In the genomic region with DNA sequence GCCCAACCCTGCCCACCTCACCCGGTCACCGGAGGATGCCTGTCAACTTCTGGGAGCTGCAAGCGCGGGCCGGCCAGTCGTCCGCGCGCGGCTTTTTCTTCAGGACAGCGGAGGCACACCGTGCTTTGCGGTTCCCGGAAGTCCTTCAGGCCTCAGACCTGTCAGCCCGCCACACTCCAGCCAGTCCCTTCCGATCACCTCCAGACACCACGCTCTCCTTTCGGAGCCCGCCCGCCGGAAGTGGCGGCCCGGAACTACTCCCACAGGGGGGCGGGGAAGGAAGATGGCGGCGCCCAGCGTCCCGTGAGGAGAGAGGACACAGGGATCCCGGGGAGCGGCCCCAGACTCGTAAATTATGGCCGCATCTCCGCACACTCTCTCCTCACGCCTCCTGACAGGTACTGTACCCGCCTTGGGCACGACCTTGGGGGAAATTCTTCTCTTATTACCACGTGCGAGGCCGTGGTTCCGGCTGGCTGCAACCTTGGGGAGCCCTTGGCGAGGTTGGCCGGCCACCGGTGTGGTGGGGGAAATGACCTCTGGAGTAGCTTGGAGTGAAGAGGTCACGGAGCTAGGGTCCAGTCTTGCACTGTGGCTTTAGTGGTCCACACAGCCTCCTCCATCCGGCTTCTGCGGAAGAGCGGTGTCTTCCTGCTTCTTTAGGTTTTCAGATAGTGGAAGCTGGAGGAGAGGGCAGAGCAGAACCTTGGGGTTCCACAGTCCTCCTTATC, we compare ENCODE assay signal across 8 cellular contexts. TPM values are rescaled to one million over a fixed set of nuclear protein-coding genes. Genes with fewer than 3 reads are reported as not detected.
DNase-seq lines count a peak whose midpoint lies in the region; ATAC-seq and TF ChIP-seq lines count a peak whose summit lies in the region.

COX10 (plus strand) TSS at position 254 of the 731 bp plus-strand sequence; CDS start at position 356, 102 bp downstream.

- ATAC-seq in GM19328 (IDR thresholded peaks at IDR 0.05; ENCODE audit: unreplicated experiment), result peak; percentile 98
- ATAC-seq in HG03469 (IDR thresholded peaks at IDR 0.05; ENCODE audit: unreplicated experiment), result peak; percentile 96

- under 1% methylated on average over 47 of the region's 47 CpGs for WGBS in liver

- H3K36me3 ChIP-seq in liver (ENCODE audit: control insufficient read depth in 4 of 4, insufficient read depth in 3 of 4, low read depth in 1 of 4, low read length in 3 of 4), result peaks cover 0 to 3% (median 0%) of the 10 kb centered on the region in 4 donors

- H3K4me1 ChIP-seq in liver (ENCODE audit: control insufficient read depth in 4 of 4, insufficient read depth in 4 of 4, low read length in 3 of 4), result peaks cover 10 to 26% (median 22%) of the 10 kb centered on the region in 4 donors

- intact Hi-C loops in dorsolateral prefrontal cortex (cut with DNase I), result no loop called here

- H3K27ac ChIP-seq in dorsolateral prefrontal cortex (peak within 1 kb of the TSS in 48 of 59 donors; percentile 5 to 88 (median 68)), liver (ENCODE audit: low read depth in 1 of 2, low read length in 2 of 2) (peak within 1 kb of the TSS; percentile 80 to 84)

- DNase-seq in C1 segment of cervical spinal cord (lab: John Stamatoyannopoulos, UW) (peak; percentile 19 to 88 (median 76)), NCI-H69 (lab: John Stamatoyannopoulos, UW) (peak; percentile 91), dorsolateral prefrontal cortex (peak; percentile 76 to 94 (median 86))
- DNase-seq in activated CD4-positive, alpha-beta T cell treated with anti-CD3 and anti-CD28 coated beads, Interleukin-2, amount 50 U/mL, for 4 hours, result peak; percentile 79
- peak; percentile 89 for DNase-seq in stimulated activated CD4-positive, alpha-beta T cell treated with anti-CD3 and anti-CD28 coated beads, Interleukin-4, amount 100 ng/mL, for 24 hours

- H3K9me3 ChIP-seq in liver (ENCODE audit: control insufficient read depth in 4 of 4, low read length in 3 of 4), result peaks cover 0 to 3% (median 0%) of the 10 kb centered on the region in 4 donors

- TF ChIP-seq RAD21 in liver (IDR thresholded peaks at IDR 0.05), result peak; percentile 55 to 71

- H3K4me3 ChIP-seq in dorsolateral prefrontal cortex, result peak within 1 kb of the TSS; percentile 55 to 100 (median 96)
- H3K4me3 ChIP-seq in liver (ENCODE audit: low read depth in 1 of 3, low read length in 3 of 3), result peak within 1 kb of the TSS; percentile 81 to 100 (median 86)

- peak in 26 of 56 donors; percentile 5 to 52 (median 26) for TF ChIP-seq CTCF in dorsolateral prefrontal cortex (IDR thresholded peaks at IDR 0.05 in 54 of 56, conservative IDR thresholded peaks at IDR 0.05 in 2 of 56; ENCODE audit: low read depth in 1 of 56, partially characterized antibody in 56 of 56)
- no peak for TF ChIP-seq CTCF in liver (IDR thresholded peaks at IDR 0.05; ENCODE audit: low read depth, low read length, missing input control)

- H3K27me3 ChIP-seq in dorsolateral prefrontal cortex, result no peaks in the 10 kb centered on the region
- H3K27me3 ChIP-seq in liver (ENCODE audit: control insufficient read depth in 4 of 4, insufficient read depth in 4 of 4, low read length in 3 of 4), result no peaks in the 10 kb centered on the region

- peak within 1 kb of the TSS; percentile 64 to 90 for H3K9ac ChIP-seq in liver (ENCODE audit: low read depth in 1 of 2, low read length in 2 of 2)

TF ChIP-seq in liver, 16 proteins besides CTCF, POLR2A, EP300 and RAD21:
- TF ChIP-seq FOXA1 (IDR thresholded peaks at IDR 0.05) (no peak), RXRA (IDR thresholded peaks at IDR 0.05) (peak; percentile 22 to 28), TAF1 (conservative IDR thresholded peaks at IDR 0.05) (peak; percentile 36), YY1 (IDR thresholded peaks at IDR 0.05) (peak; percentile 99), HNF4G (IDR thresholded peaks at IDR 0.05) (no peak), GABPA (IDR thresholded peaks at IDR 0.05 in 1 of 2, conservative IDR thresholded peaks at IDR 0.05 in 1 of 2) (peak; percentile 91 to 97), ATF3 (IDR thresholded peaks at IDR 0.05) (peak; percentile 38), HNF4A (conservative IDR thresholded peaks at IDR 0.05) (peak in 1 of 2 donors; percentile 23), JUND (IDR thresholded peaks at IDR 0.05) (no peak), FOXA2 (IDR thresholded peaks at IDR 0.05) (no peak), NR2F2 (IDR thresholded peaks at IDR 0.05) (peak; percentile 23), EGR1 (IDR thresholded peaks at IDR 0.05; ENCODE audit: low read depth in 2 of 2) (peak in 1 of 2 donors; percentile 46), SP1 (IDR thresholded peaks at IDR 0.05) (no peak)
- TF ChIP-seq, protein P1, sequence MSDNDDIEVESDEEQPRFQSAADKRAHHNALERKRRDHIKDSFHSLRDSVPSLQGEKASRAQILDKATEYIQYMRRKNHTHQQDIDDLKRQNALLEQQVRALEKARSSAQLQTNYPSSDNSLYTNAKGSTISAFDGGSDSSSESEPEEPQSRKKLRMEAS (IDR thresholded peaks at IDR 0.05), result peak; percentile 89
- TF ChIP-seq, protein P2, sequence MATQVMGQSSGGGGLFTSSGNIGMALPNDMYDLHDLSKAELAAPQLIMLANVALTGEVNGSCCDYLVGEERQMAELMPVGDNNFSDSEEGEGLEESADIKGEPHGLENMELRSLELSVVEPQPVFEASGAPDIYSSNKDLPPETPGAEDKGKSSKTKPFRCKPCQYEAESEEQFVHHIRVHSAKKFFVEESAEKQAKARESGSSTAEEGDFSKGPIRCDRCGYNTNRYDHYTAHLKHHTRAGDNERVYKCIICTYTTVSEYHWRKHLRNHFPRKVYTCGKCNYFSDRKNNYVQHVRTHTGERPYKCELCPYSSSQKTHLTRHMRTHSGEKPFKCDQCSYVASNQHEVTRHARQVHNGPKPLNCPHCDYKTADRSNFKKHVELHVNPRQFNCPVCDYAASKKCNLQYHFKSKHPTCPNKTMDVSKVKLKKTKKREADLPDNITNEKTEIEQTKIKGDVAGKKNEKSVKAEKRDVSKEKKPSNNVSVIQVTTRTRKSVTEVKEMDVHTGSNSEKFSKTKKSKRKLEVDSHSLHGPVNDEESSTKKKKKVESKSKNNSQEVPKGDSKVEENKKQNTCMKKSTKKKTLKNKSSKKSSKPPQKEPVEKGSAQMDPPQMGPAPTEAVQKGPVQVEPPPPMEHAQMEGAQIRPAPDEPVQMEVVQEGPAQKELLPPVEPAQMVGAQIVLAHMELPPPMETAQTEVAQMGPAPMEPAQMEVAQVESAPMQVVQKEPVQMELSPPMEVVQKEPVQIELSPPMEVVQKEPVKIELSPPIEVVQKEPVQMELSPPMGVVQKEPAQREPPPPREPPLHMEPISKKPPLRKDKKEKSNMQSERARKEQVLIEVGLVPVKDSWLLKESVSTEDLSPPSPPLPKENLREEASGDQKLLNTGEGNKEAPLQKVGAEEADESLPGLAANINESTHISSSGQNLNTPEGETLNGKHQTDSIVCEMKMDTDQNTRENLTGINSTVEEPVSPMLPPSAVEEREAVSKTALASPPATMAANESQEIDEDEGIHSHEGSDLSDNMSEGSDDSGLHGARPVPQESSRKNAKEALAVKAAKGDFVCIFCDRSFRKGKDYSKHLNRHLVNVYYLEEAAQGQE (IDR thresholded peaks at IDR 0.05), result peak; percentile 46
- TF ChIP-seq, protein P3, sequence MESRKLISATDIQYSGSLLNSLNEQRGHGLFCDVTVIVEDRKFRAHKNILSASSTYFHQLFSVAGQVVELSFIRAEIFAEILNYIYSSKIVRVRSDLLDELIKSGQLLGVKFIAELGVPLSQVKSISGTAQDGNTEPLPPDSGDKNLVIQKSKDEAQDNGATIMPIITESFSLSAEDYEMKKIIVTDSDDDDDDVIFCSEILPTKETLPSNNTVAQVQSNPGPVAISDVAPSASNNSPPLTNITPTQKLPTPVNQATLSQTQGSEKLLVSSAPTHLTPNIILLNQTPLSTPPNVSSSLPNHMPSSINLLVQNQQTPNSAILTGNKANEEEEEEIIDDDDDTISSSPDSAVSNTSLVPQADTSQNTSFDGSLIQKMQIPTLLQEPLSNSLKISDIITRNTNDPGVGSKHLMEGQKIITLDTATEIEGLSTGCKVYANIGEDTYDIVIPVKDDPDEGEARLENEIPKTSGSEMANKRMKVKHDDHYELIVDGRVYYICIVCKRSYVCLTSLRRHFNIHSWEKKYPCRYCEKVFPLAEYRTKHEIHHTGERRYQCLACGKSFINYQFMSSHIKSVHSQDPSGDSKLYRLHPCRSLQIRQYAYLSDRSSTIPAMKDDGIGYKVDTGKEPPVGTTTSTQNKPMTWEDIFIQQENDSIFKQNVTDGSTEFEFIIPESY (IDR thresholded peaks at IDR 0.05), result no peak

RNA-seq across cellular contexts. Expression of gene COX10, which starts in this region (rescaled TPM):
- total RNA-seq in dorsolateral prefrontal cortex (10 to 100 TPM in 100 of 120 experiments, 1 to 10 TPM in 20; 8.0 to 18.1 (median 12.3) TPM), liver (10 to 100 TPM in 1 of 2 donors, 1 to 10 TPM in 1; 7.0 to 15.1 TPM)
- 1 to 10 TPM; 7.7 to 9.8 TPM for polyA plus RNA-seq in liver

Comparison
In these comparisons a context has a peak if more than half of its experiments do, and no peak if none do; other contexts are left out.
1. Peak in every context shown above with its lines: DNase-seq, ATAC-seq, H3K4me3 ChIP-seq and H3K27ac ChIP-seq.